1 cellular context compared by ENCODE assay signal in genomic region chr15:96274087-96274440, GRCh38.
TF ChIP-seq lines count a peak whose summit lies in the region.

No MANE protein-coding gene starts in this region.

TF ChIP-seq in IMR-90, 13 proteins besides CTCF, POLR2A, EP300 and RAD21:
- TF ChIP-seq USF2 (IDR thresholded peaks at IDR 0.05; ENCODE audit: low read depth, low read length) (no peak), FOS (IDR thresholded peaks at IDR 0.05; ENCODE audit: low read depth, low read length) (no peak), BHLHE40 (IDR thresholded peaks at IDR 0.05; ENCODE audit: low read depth, low read length) (no peak), CEBPB (IDR thresholded peaks at IDR 0.05; ENCODE audit: low read depth, low read length) (no peak), ELK1 (IDR thresholded peaks at IDR 0.05; ENCODE audit: borderline replicate concordance, low read depth, low read length) (no peak), CHD1 (IDR thresholded peaks at IDR 0.05; ENCODE audit: low read depth, low read length) (no peak), NFE2L2 (IDR thresholded peaks at IDR 0.05; ENCODE audit: low read depth, low read length) (no peak), RFX5 (IDR thresholded peaks at IDR 0.05; ENCODE audit: low read depth, low read length) (no peak), RCOR1 (IDR thresholded peaks at IDR 0.05; ENCODE audit: insufficient replicate concordance, low read length) (no peak), SMC3 (IDR thresholded peaks at IDR 0.05; ENCODE audit: low read depth, low read length) (no peak), MAZ (IDR thresholded peaks at IDR 0.05; ENCODE audit: borderline replicate concordance, low read depth, low read length) (no peak), MXI1 (IDR thresholded peaks at IDR 0.05; ENCODE audit: borderline replicate concordance, low read depth, low read length) (no peak), MAFK (IDR thresholded peaks at IDR 0.05; ENCODE audit: low read depth, low read length) (no peak)
TF ChIP-seq in IMR-90: peak in this region for 0.
